Comparison of ENCODE assay signal across 8 cellular contexts in the genomic region with DNA sequence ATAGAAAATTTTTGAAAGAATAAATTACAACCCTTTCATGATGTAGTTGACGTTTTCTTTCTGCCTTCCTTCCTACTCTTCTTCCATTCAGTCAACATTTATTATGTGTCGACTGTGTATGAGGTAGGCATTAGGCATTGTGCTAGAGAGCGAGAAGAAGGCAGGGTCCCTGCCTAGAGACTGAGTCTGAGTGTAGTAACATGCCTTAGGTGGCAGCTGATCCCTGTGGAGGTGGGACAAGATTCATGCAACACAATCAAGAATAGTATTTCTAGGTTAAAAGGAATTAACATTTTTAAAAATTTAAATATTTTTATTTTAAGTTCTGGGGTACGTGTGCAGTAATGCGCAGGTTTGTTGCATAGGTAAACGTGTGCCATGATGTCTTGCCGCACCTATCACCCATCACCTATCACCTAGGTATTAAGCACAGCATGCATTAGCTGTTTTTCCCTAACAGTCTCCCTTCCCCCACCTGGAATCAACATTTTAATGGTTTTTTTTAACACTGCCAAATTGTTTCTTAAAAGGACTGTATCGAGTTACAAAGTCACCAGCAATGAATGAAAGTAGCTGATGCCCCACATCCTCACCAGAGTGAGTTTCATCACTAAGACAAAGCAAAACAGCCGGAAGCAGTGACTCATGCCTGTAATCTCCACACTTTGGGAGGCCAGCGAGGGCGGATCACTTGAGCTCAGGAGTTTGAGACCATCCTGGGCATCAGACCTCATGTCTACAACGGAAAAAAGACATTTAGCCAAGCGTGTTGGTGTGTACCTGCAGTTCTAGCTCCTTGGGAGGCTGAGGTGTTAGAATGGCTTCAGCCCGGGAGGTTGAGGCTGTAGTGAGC.
DNase-seq lines count a peak whose midpoint lies in the region; ATAC-seq, FAIRE-seq and TF ChIP-seq lines count a peak whose summit lies in the region.

No MANE protein-coding gene starts in this region.

- H3K4me1 Mint-ChIP-seq in activated CD4-positive, alpha-beta T cell treated with anti-CD3 and anti-CD28 coated beads, Interleukin-2, amount 10 ng/mL, durations not matched to agents 24 days and 14 days, result peaks cover 8% of the 10 kb centered on the region

- peaks cover 45% of the 10 kb centered on the region for H3K27me3 Mint-ChIP-seq in activated CD4-positive, alpha-beta T cell treated with anti-CD3 and anti-CD28 coated beads, Interleukin-2, amount 10 ng/mL, durations not matched to agents 24 days and 14 days

- no peak overlapping the region for H3K4me3 Mint-ChIP-seq in activated CD4-positive, alpha-beta T cell treated with anti-CD3 and anti-CD28 coated beads, Interleukin-2, amount 10 ng/mL, durations not matched to agents 24 days and 14 days

- no peak overlapping the region for H3K27ac Mint-ChIP-seq in activated CD4-positive, alpha-beta T cell treated with anti-CD3 and anti-CD28 coated beads, Interleukin-2, amount 10 ng/mL, durations not matched to agents 24 days and 14 days

- ATAC-seq in GM21423 (IDR thresholded peaks at IDR 0.05; ENCODE audit: unreplicated experiment), result no peak

- no peaks in the 10 kb centered on the region for H3K27me3 ChIP-seq in right atrium auricular region

- TF ChIP-seq CTCF in GM12865 (IDR thresholded peaks at IDR 0.05; ENCODE audit: insufficient read depth, low read depth, low read length, missing control alignments) (no peak), right atrium auricular region (IDR thresholded peaks at IDR 0.05) (no peak)

- H3K9me3 Mint-ChIP-seq in activated CD4-positive, alpha-beta T cell treated with anti-CD3 and anti-CD28 coated beads, Interleukin-2, amount 10 ng/mL, durations not matched to agents 24 days and 14 days, result peaks cover 6% of the 10 kb centered on the region

- H3K36me3 ChIP-seq in right atrium auricular region, result no peaks in the 10 kb centered on the region

- H3K4me1 ChIP-seq in right atrium auricular region, result peaks cover 0 to 7% of the 10 kb centered on the region in 2 donors

- no peaks in the 10 kb centered on the region for H3K9me3 ChIP-seq in right atrium auricular region

- intact Hi-C loops in activated CD4-positive, alpha-beta T cell treated with anti-CD3 and anti-CD28 coated beads, Interleukin-2, amount 10 ng/mL, durations not matched to agents 24 days and 14 days (cut with micrococcal nuclease), result loop anchor here (10.0 kb wide), 1 partner anchor 212 kb away; no protein-coding TSS in a partner anchor

- no peak overlapping the region for H3K4me3 ChIP-seq in GM12865 (ENCODE audit: low read depth, low read length)
- H3K4me3 ChIP-seq in right atrium auricular region, result no peak overlapping the region

- no peak overlapping the region for H3K27ac ChIP-seq in right atrium auricular region

- DNase-seq in GM12865 (ENCODE audit: low read depth) (peak; percentile 21), NCI-H2029 (lab: John Stamatoyannopoulos, UW) (peak; percentile 58), right atrium auricular region (ENCODE audit: low spot score) (peak; percentile 79), GM19239 (ENCODE audit: insufficient read length, low spot score) (no peak), hypothalamus (lab: John Stamatoyannopoulos, UW) (no peak)
- peak; percentile 61 for DNase-seq in activated CD4-positive, alpha-beta T cell treated with anti-CD3 and anti-CD28 coated beads, Interleukin-2, amount 10 ng/mL, durations not matched to agents 24 days and 14 days
- DNase-seq in stimulated activated CD8-positive, alpha-beta memory T cell treated with anti-CD3 and anti-CD28 coated beads, Interleukin-4, amount 100 ng/mL, for 48 hours, result peak; percentile 32

- FAIRE-seq in GM19239 (lab: Jason Lieb, UNC), result no peak

- no peaks in the 10 kb centered on the region for H3K36me3 Mint-ChIP-seq in activated CD4-positive, alpha-beta T cell treated with anti-CD3 and anti-CD28 coated beads, Interleukin-2, amount 10 ng/mL, durations not matched to agents 24 days and 14 days (ENCODE audit: low read depth)

Comparison
In these comparisons a context has a peak if more than half of its experiments do, and no peak if none do; other contexts are left out.
1. DNase-seq: peak in GM12865 (single experiment), NCI-H2029 (single experiment), activated CD4-positive, alpha-beta T cell treated with anti-CD3 and anti-CD28 coated beads, Interleukin-2, amount 10 ng/mL, durations not matched to agents 24 days and 14 days (single experiment), right atrium auricular region (single experiment) and stimulated activated CD8-positive, alpha-beta memory T cell treated with anti-CD3 and anti-CD28 coated beads, Interleukin-4, amount 100 ng/mL, for 48 hours (single experiment); none in GM19239 (single experiment) and hypothalamus (0 of 51).